15 cellular contexts compared by ENCODE assay signal in genomic region chr17:46026815-46027125, GRCh38. TPM values are rescaled to one million over a fixed set of nuclear protein-coding genes. Genes with fewer than 3 reads are reported as not detected.
DNase-seq lines count a peak whose midpoint lies in the region; ATAC-seq and TF ChIP-seq lines count a peak whose summit lies in the region.
"Had no signal": no experiment of that assay in that cellular context is flagged by ENCODE, and none has a peak within 500 bp of the region (broad histone marks: within the 10 kb centered on the region; RNA-seq: fewer than 3 reads in every experiment).

No MANE protein-coding gene starts in this region.

- H3K4me3 Mint-ChIP-seq in CD14-positive monocyte, result no peak overlapping the region
- H3K4me3 Mint-ChIP-seq in central memory CD8-positive, alpha-beta T cell, result no peak overlapping the region
- H3K4me3 Mint-ChIP-seq in natural killer cell treated with Interleukin-12 subunit alpha and Interleukin-12 subunit beta and Interleukin-15 and Interleukin-18, amount 100 ng/mL, for 72 hours, result no peak overlapping the region
- H3K4me3 Mint-ChIP-seq: activated naive CD4-positive, alpha-beta T cell treated with anti-CD3 and anti-CD28 coated beads, Interleukin-2, amount 10 ng/mL, durations not matched to agents 7 days and 5 days had no signal

- peaks cover 0 to 3% (median 1%) of the 10 kb centered on the region in 3 donors for H3K27me3 Mint-ChIP-seq in CD14-positive monocyte (ENCODE audit: low read depth in 3 of 3)
- H3K27me3 Mint-ChIP-seq in central memory CD8-positive, alpha-beta T cell, result no peaks in the 10 kb centered on the region
- no peaks in the 10 kb centered on the region for H3K27me3 Mint-ChIP-seq in natural killer cell treated with Interleukin-12 subunit alpha and Interleukin-12 subunit beta and Interleukin-15 and Interleukin-18, amount 100 ng/mL, for 72 hours
- H3K27me3 Mint-ChIP-seq: activated naive CD4-positive, alpha-beta T cell treated with anti-CD3 and anti-CD28 coated beads, Interleukin-2, amount 10 ng/mL, durations not matched to agents 7 days and 5 days had no signal

- H3K27ac Mint-ChIP-seq in CD14-positive monocyte, result peak overlapping the region; percentile 53 to 87 (median 72)
- peak overlapping the region; percentile 67 for H3K27ac Mint-ChIP-seq in central memory CD8-positive, alpha-beta T cell (ENCODE audit: low read depth)
- peak overlapping the region; percentile 19 to 23 for H3K27ac Mint-ChIP-seq in natural killer cell treated with Interleukin-12 subunit alpha and Interleukin-12 subunit beta and Interleukin-15 and Interleukin-18, amount 100 ng/mL, for 72 hours

- intact Hi-C loops in CD14-positive monocyte (cut with micrococcal nuclease), result no loop called here

- no peak for DNase-seq in CD14-positive monocyte (ENCODE audit: low spot score)
- no peak for DNase-seq in HL-60 (ENCODE audit: low read depth in 1 of 2, low spot score in 1 of 2)
- no peak for DNase-seq in central memory CD8-positive, alpha-beta T cell (ENCODE audit: low spot score in 2 of 2)
- no peak for DNase-seq in natural killer cell treated with Interleukin-12 subunit alpha and Interleukin-12 subunit beta and Interleukin-15 and Interleukin-18, amount 100 ng/mL, for 72 hours (ENCODE audit: low spot score)
- no peak for DNase-seq in SHP77 (lab: John Stamatoyannopoulos, UW)
- no peak for DNase-seq in activated CD4-positive, CD25-positive, alpha-beta regulatory T cell treated with anti-CD3 and anti-CD28 coated beads, Interleukin-2, amount 50 U/mL, for 72 hours
- DNase-seq: activated naive CD4-positive, alpha-beta T cell treated with anti-CD3 and anti-CD28 coated beads, Interleukin-2, amount 10 ng/mL, durations not matched to agents 7 days and 5 days; foreskin keratinocyte; NCI-H1417; NCI-H446 treated with DMSO at 0.1 percent for 48 hours; stimulated activated naive CD4-positive, alpha-beta T cell treated with Interleukin-2 at 50 U/mL for 16 hours had no signal

- H3K36me3 Mint-ChIP-seq in CD14-positive monocyte, result peaks cover 46 to 68% of the 10 kb centered on the region in 2 donors
- peaks cover 36% of the 10 kb centered on the region for H3K36me3 Mint-ChIP-seq in central memory CD8-positive, alpha-beta T cell (ENCODE audit: insufficient read depth)
- peaks cover 11% of the 10 kb centered on the region for H3K36me3 Mint-ChIP-seq in natural killer cell treated with Interleukin-12 subunit alpha and Interleukin-12 subunit beta and Interleukin-15 and Interleukin-18, amount 100 ng/mL, for 72 hours

- no peak for TF ChIP-seq POLR2A in GM18505 (IDR thresholded peaks at IDR 0.05; ENCODE audit: borderline replicate concordance, extremely low read depth, insufficient read depth, insufficient read length)

- H3K9me3 Mint-ChIP-seq in CD14-positive monocyte, result no peaks in the 10 kb centered on the region
- no peaks in the 10 kb centered on the region for H3K9me3 Mint-ChIP-seq in central memory CD8-positive, alpha-beta T cell
- H3K9me3 Mint-ChIP-seq in natural killer cell treated with Interleukin-12 subunit alpha and Interleukin-12 subunit beta and Interleukin-15 and Interleukin-18, amount 100 ng/mL, for 72 hours, result no peaks in the 10 kb centered on the region
- H3K9me3 Mint-ChIP-seq: activated naive CD4-positive, alpha-beta T cell treated with anti-CD3 and anti-CD28 coated beads, Interleukin-2, amount 10 ng/mL, durations not matched to agents 7 days and 5 days had no signal

- H3K27me3 ChIP-seq in HL-60 (ENCODE audit: insufficient read depth, poor library complexity, severe bottlenecking), result no peaks in the 10 kb centered on the region
- H3K27me3 ChIP-seq: foreskin keratinocyte had no signal

- H3K4me1 Mint-ChIP-seq in CD14-positive monocyte, result peaks cover 38% of the 10 kb centered on the region
- H3K4me1 Mint-ChIP-seq in central memory CD8-positive, alpha-beta T cell, result peaks cover 47% of the 10 kb centered on the region
- H3K4me1 Mint-ChIP-seq in natural killer cell treated with Interleukin-12 subunit alpha and Interleukin-12 subunit beta and Interleukin-15 and Interleukin-18, amount 100 ng/mL, for 72 hours (ENCODE audit: low read depth in 2 of 2), result peaks cover 26 to 47% of the 10 kb centered on the region in 2 donors

- no peak for ATAC-seq in central memory CD8-positive, alpha-beta T cell (replicated peaks; ENCODE audit: extremely low read depth, poor library complexity, severe bottlenecking)
- no peak for ATAC-seq in natural killer cell treated with Interleukin-12 subunit alpha and Interleukin-12 subunit beta and Interleukin-15 and Interleukin-18, amount 100 ng/mL, for 72 hours
- ATAC-seq in HG02571 (IDR thresholded peaks at IDR 0.05; ENCODE audit: unreplicated experiment), result no peak
- no peak for ATAC-seq in GM18505 (IDR thresholded peaks at IDR 0.05; ENCODE audit: unreplicated experiment)
- ATAC-seq: foreskin keratinocyte, HCT116 had no signal

- no peak for TF ChIP-seq CTCF in CD14-positive monocyte (IDR thresholded peaks at IDR 0.05)
- TF ChIP-seq CTCF in HL-60 (IDR thresholded peaks at IDR 0.05; ENCODE audit: insufficient read depth, low read length), result no peak

- peak overlapping the region; percentile 88 for H3K27ac ChIP-seq in HL-60 (replicated peaks)
- H3K27ac ChIP-seq: foreskin keratinocyte had no signal

- no peak overlapping the region for H3K4me3 ChIP-seq in HL-60 (replicated peaks; ENCODE audit: insufficient read depth, low read length)

RNA-seq across cellular contexts. Expression of gene STH, which starts 27.7 kb away (rescaled TPM):
- polyA plus RNA-seq in CD14-positive monocyte, result not detected
- not detected for total RNA-seq in natural killer cell treated with Interleukin-12 subunit alpha and Interleukin-12 subunit beta and Interleukin-15 and Interleukin-18, amount 100 ng/mL, for 72 hours
- total RNA-seq: cardiac septum, foreskin keratinocyte had no signal
- polyA plus RNA-seq: foreskin keratinocyte had no signal

Comparison
In these comparisons a context has a peak if more than half of its experiments do, and no peak if none do; other contexts are left out.
1. H3K27ac Mint-ChIP-seq: peak in every context shown above with its lines; median percentile 72 in CD14-positive monocyte; 67 in central memory CD8-positive, alpha-beta T cell; 21 in natural killer cell treated with Interleukin-12 subunit alpha and Interleukin-12 subunit beta and Interleukin-15 and Interleukin-18, amount 100 ng/mL, for 72 hours.